12 cellular contexts compared by ENCODE assay signal in genomic region chr12:48547012-48547411, GRCh38. TPM values are rescaled to one million over a fixed set of nuclear protein-coding genes. Genes with fewer than 3 reads are reported as not detected.
"Had no signal": no experiment of that assay in that cellular context is flagged by ENCODE, and none has a peak within 500 bp of the region (broad histone marks: within the 10 kb centered on the region; RNA-seq: fewer than 3 reads in every experiment).

No MANE protein-coding gene starts in this region.

RNA-seq across cellular contexts. Expression of gene OR8S1, which starts 21.6 kb away (rescaled TPM):
- total RNA-seq: OCI-LY7, PC-3, PC-9, Peyer's patch, Right ventricle myocardium inferior, Right ventricle myocardium superior, RPMI7951, SJCRH30, SJSA1, SK-MEL-5, T-cell had no signal
- polyA plus RNA-seq: SK-N-SH had no signal

RNA-seq across cellular contexts. Expression of gene LALBA, which starts 22.8 kb away (rescaled TPM):
- total RNA-seq: OCI-LY7, PC-3, PC-9, Peyer's patch, Right ventricle myocardium inferior, Right ventricle myocardium superior, RPMI7951, SJCRH30, SJSA1, SK-MEL-5, T-cell had no signal
- polyA plus RNA-seq: SK-N-SH had no signal
